Comparison of ENCODE assay signal across 13 cellular contexts in genomic region chr6:109056661-109057060, GRCh38.
"Had no signal": no experiment of that assay in that cellular context is flagged by ENCODE, and none has a peak within 500 bp of the region (broad histone marks: within the 10 kb centered on the region; RNA-seq: fewer than 3 reads in every experiment).

No MANE protein-coding gene starts in this region.

- H3K27ac Mint-ChIP-seq: activated naive CD4-positive, alpha-beta T cell treated with anti-CD3 and anti-CD28 coated beads, Interleukin-2, amount 50 U/mL, for 24 hours; activated T-cell treated with anti-CD3 and anti-CD28 coated beads, Interleukin-2, amount 50 U/mL, for 72 hours; stimulated activated naive B cell treated with anti-CD40 and anti-IgM and Interleukin-4, amounts not matched to agents 10 μg/mL and 1 μg/mL and 100 μg/mL, for 72 hours had no signal

- H3K36me3 Mint-ChIP-seq: activated naive CD4-positive, alpha-beta T cell treated with anti-CD3 and anti-CD28 coated beads, Interleukin-2, amount 50 U/mL, for 24 hours had no signal

- ATAC-seq: activated T-cell treated with anti-CD3 and anti-CD28 coated beads, Interleukin-2, amount 50 U/mL, for 72 hours; effector memory CD8-positive, alpha-beta T cell; left ventricle myocardium superior; pancreas; right lobe of liver had no signal

- DNase-seq: activated CD4-positive, alpha-beta T cell treated with anti-CD3 and anti-CD28 coated beads for 1 hour; activated gamma-delta T cell; activated T-cell treated with anti-CD3 and anti-CD28 coated beads, Interleukin-2, amount 50 U/mL, for 72 hours; amniotic stem cell; effector memory CD8-positive, alpha-beta T cell; left ventricle myocardium superior; pancreas; right lobe of liver; stimulated activated CD4-positive, alpha-beta T cell treated with anti-CD3 and anti-CD28 coated beads, Interleukin-4, amount 100 ng/mL, for 4 hours; stimulated activated naive B cell treated with anti-CD40 and anti-IgM and Interleukin-4, amounts not matched to agents 10 μg/mL and 1 μg/mL and 100 μg/mL, for 72 hours; T-helper 2 cell; WERI-Rb-1 had no signal

- H3K9me3 Mint-ChIP-seq: activated naive CD4-positive, alpha-beta T cell treated with anti-CD3 and anti-CD28 coated beads, Interleukin-2, amount 50 U/mL, for 24 hours; activated T-cell treated with anti-CD3 and anti-CD28 coated beads, Interleukin-2, amount 50 U/mL, for 72 hours; effector memory CD8-positive, alpha-beta T cell; stimulated activated naive B cell treated with anti-CD40 and anti-IgM and Interleukin-4, amounts not matched to agents 10 μg/mL and 1 μg/mL and 100 μg/mL, for 72 hours had no signal

- H3K4me3 Mint-ChIP-seq: activated naive CD4-positive, alpha-beta T cell treated with anti-CD3 and anti-CD28 coated beads, Interleukin-2, amount 50 U/mL, for 24 hours; activated T-cell treated with anti-CD3 and anti-CD28 coated beads, Interleukin-2, amount 50 U/mL, for 72 hours; effector memory CD8-positive, alpha-beta T cell; stimulated activated naive B cell treated with anti-CD40 and anti-IgM and Interleukin-4, amounts not matched to agents 10 μg/mL and 1 μg/mL and 100 μg/mL, for 72 hours had no signal

- H3K27me3 Mint-ChIP-seq: activated naive CD4-positive, alpha-beta T cell treated with anti-CD3 and anti-CD28 coated beads, Interleukin-2, amount 50 U/mL, for 24 hours; effector memory CD8-positive, alpha-beta T cell; stimulated activated naive B cell treated with anti-CD40 and anti-IgM and Interleukin-4, amounts not matched to agents 10 μg/mL and 1 μg/mL and 100 μg/mL, for 72 hours had no signal
